ENCODE assay signal across 1 cellular context in genomic region chr19:807627-808175, GRCh38.
TF ChIP-seq lines count a peak whose summit lies in the region.

No MANE protein-coding gene starts in this region.

TF ChIP-seq in WTC11, 78 proteins besides CTCF, POLR2A, EP300 and RAD21 (continued from another document):
- no peak for TF ChIP-seq ZBTB21 (CRISPR knock-in tag; IDR thresholded peaks at IDR 0.05; ENCODE audit: borderline replicate concordance)
- TF ChIP-seq STAT6 (CRISPR knock-in tag; conservative IDR thresholded peaks at IDR 0.05; ENCODE audit: low read depth), result no peak
- no peak for TF ChIP-seq NR3C1 (CRISPR knock-in tag; conservative IDR thresholded peaks at IDR 0.05; ENCODE audit: low read depth)
- no peak for TF ChIP-seq RORB (CRISPR knock-in tag; IDR thresholded peaks at IDR 0.05)
- no peak for TF ChIP-seq ZSCAN18 (CRISPR knock-in tag; IDR thresholded peaks at IDR 0.05)
- TF ChIP-seq ZNF532 (CRISPR knock-in tag; IDR thresholded peaks at IDR 0.05; ENCODE audit: borderline replicate concordance), result no peak
- no peak for TF ChIP-seq ZNF121 (CRISPR knock-in tag; IDR thresholded peaks at IDR 0.05)
- no peak for TF ChIP-seq ATF3 (CRISPR knock-in tag; conservative IDR thresholded peaks at IDR 0.05)
- TF ChIP-seq ZNF232 (CRISPR knock-in tag; IDR thresholded peaks at IDR 0.05), result no peak
- no peak for TF ChIP-seq ZNF138 (CRISPR knock-in tag; conservative IDR thresholded peaks at IDR 0.05)
- no peak for TF ChIP-seq GRHL2 (CRISPR knock-in tag; IDR thresholded peaks at IDR 0.05; ENCODE audit: insufficient replicate concordance, severe bottlenecking)
- no peak for TF ChIP-seq TP53 (CRISPR knock-in tag; IDR thresholded peaks at IDR 0.05)
- no peak for TF ChIP-seq NFE2L1 (CRISPR knock-in tag; IDR thresholded peaks at IDR 0.05)
- no peak for TF ChIP-seq CREM (CRISPR knock-in tag; IDR thresholded peaks at IDR 0.05)
